ENCODE assay signal across 18 cellular contexts in genomic region chrX:153685179-153685536, GRCh38. TPM values are rescaled to one million over a fixed set of nuclear protein-coding genes. Genes with fewer than 3 reads are reported as not detected.
DNase-seq lines count a peak whose midpoint lies in the region; TF ChIP-seq lines count a peak whose summit lies in the region.
"Had no signal": no experiment of that assay in that cellular context is flagged by ENCODE, and none has a peak within 500 bp of the region (broad histone marks: within the 10 kb centered on the region; RNA-seq: fewer than 3 reads in every experiment).

No MANE protein-coding gene starts in this region.

- H3K9me3 ChIP-seq in HUES64 (ENCODE audit: insufficient read depth, low read depth, low read length) (no peaks in the 10 kb centered on the region), hepatocyte (ENCODE audit: low read depth) (no peaks in the 10 kb centered on the region), osteoblast (ENCODE audit: low read depth, low read length) (no peaks in the 10 kb centered on the region)
- H3K9me3 ChIP-seq: thoracic aorta had no signal

- H3K9me2 ChIP-seq in hepatocyte (replicated peaks; ENCODE audit: insufficient read depth), result no peaks in the 10 kb centered on the region

- peak overlapping the region; percentile 60 for H3K9ac ChIP-seq in HUES64 (ENCODE audit: low read depth, low read length)

- H3K4me3 ChIP-seq in HUES64 (ENCODE audit: low read length), result peak overlapping the region; percentile 36
- H3K4me3 ChIP-seq in hepatocyte, result no peak overlapping the region
- H3K4me3 ChIP-seq in osteoblast (ENCODE audit: insufficient read depth, low read length), result no peak overlapping the region
- H3K4me3 ChIP-seq: thoracic aorta had no signal

- H3K4me2 ChIP-seq in hepatocyte, result peak overlapping the region; percentile 56
- no peak overlapping the region for H3K4me2 ChIP-seq in osteoblast (ENCODE audit: insufficient read depth, low read length)

- H2AFZ ChIP-seq in hepatocyte (no peak overlapping the region), osteoblast (ENCODE audit: low read length) (no peak overlapping the region)

- H3K79me2 ChIP-seq in hepatocyte (no peaks in the 10 kb centered on the region), osteoblast (ENCODE audit: insufficient read depth, low read length) (peaks cover 3% of the 10 kb centered on the region)

- H3K4me1 ChIP-seq in HUES64 (ENCODE audit: insufficient read depth, low read length), result peaks cover 22% of the 10 kb centered on the region; the same call in 1 of the 2 replicates
- peaks cover 10% of the 10 kb centered on the region for H3K4me1 ChIP-seq in hepatocyte (ENCODE audit: insufficient read depth)
- no peaks in the 10 kb centered on the region for H3K4me1 ChIP-seq in osteoblast (ENCODE audit: insufficient read depth, low read length)

- H3K27me3 ChIP-seq in HUES64 (ENCODE audit: insufficient read depth, low read length) (no peaks in the 10 kb centered on the region), hepatocyte (no peaks in the 10 kb centered on the region), osteoblast (ENCODE audit: insufficient read depth, low read length) (no peaks in the 10 kb centered on the region)
- H3K27me3 ChIP-seq: foreskin keratinocyte had no signal

- 11% methylated on average over 20 of the region's 20 CpGs for WGBS in HUES64
- WGBS in hepatocyte (ENCODE audit: low lambda C conversion rate, missing lambda C conversion rate), result 63% methylated on average over 20 of the region's 20 CpGs

- H4K20me1 ChIP-seq in hepatocyte (ENCODE audit: insufficient read depth, poor library complexity, severe bottlenecking) (peaks cover 2% of the 10 kb centered on the region), osteoblast (ENCODE audit: insufficient read depth, low read length) (peaks cover 7% of the 10 kb centered on the region)

- no peak for DNase-seq in hepatocyte (ENCODE audit: low spot score)
- DNase-seq in osteoblast (ENCODE audit: insufficient read length, low spot score, missing footprints), result peak; percentile 76
- DNase-seq in occipital lobe (lab: John Stamatoyannopoulos, UW), result no peak
- DNase-seq in ureter (ENCODE audit: low spot score), result no peak
- DNase-seq: activated CD4-positive, alpha-beta T cell treated with anti-CD3 and anti-CD28 coated beads, Interleukin-2, amount 50 U/mL, for 4 hours; activated naive CD4-positive, alpha-beta T cell treated with anti-CD3 and anti-CD28 coated beads, Interleukin-2, amount 10 ng/mL, durations not matched to agents 7 days and 5 days; activated T-cell treated with anti-CD3 and anti-CD28 coated beads for 4 hours; COR-L47; cortex of kidney; foreskin keratinocyte; Karpas-422; NCI-H2171; SW 1271 had no signal

- H3K36me3 ChIP-seq in HUES64 (ENCODE audit: insufficient read depth, low read length), result peaks cover 2% of the 10 kb centered on the region; the same call in 1 of the 2 replicates
- no peaks in the 10 kb centered on the region for H3K36me3 ChIP-seq in hepatocyte (replicated peaks; ENCODE audit: insufficient read depth, low read depth)
- H3K36me3 ChIP-seq in osteoblast (ENCODE audit: insufficient read depth, low read length), result no peaks in the 10 kb centered on the region
- H3K36me3 ChIP-seq: thoracic aorta had no signal

- H3K27ac ChIP-seq in HUES64 (ENCODE audit: low read depth, low read length), result peak overlapping the region; percentile 92
- H3K27ac ChIP-seq in hepatocyte, result peak overlapping the region; percentile 76
- no peak overlapping the region for H3K27ac ChIP-seq in osteoblast (ENCODE audit: low read depth, low read length)
- H3K27ac ChIP-seq: foreskin keratinocyte, thoracic aorta had no signal

- TF ChIP-seq CTCF in hepatocyte (IDR thresholded peaks at IDR 0.05; ENCODE audit: poor library complexity) (no peak), osteoblast (IDR thresholded peaks at IDR 0.05; ENCODE audit: extremely low read depth, low read depth, low read length) (no peak)

RNA-seq across cellular contexts. Expression of gene SLC6A8, which starts 2.6 kb away (rescaled TPM):
- polyA plus RNA-seq in HUES64 (2013, experiment 1 of 2), result 76.3 TPM
- polyA plus RNA-seq in HUES64 (2013, experiment 2 of 2), result 77.8 TPM
- total RNA-seq in hepatocyte, result 19.5 and 28.4 TPM in 2 replicates
- 32.5 and 36.7 TPM in 2 replicates for polyA plus RNA-seq in hepatocyte
- total RNA-seq in osteoblast, result 15.3 and 19.5 TPM in 2 replicates
- 11.4 TPM for total RNA-seq in occipital lobe
- total RNA-seq in ureter, result 70.3 TPM

RNA-seq across cellular contexts. Expression of gene PNCK, which starts 11.5 kb away (rescaled TPM):
- 2.7 TPM for polyA plus RNA-seq in HUES64 (2013, experiment 1 of 2)
- polyA plus RNA-seq in HUES64 (2013, experiment 2 of 2), result 3.6 TPM
- 2.2 and 2.8 TPM in 2 replicates for total RNA-seq in hepatocyte
- polyA plus RNA-seq in hepatocyte, result 0.28 and 1.9 TPM in 2 replicates
- total RNA-seq in osteoblast, result 0.29 and 0.36 TPM in 2 replicates
- 27.5 TPM for total RNA-seq in occipital lobe
- total RNA-seq in ureter, result 12.3 TPM
- total RNA-seq: Daoy, foreskin keratinocyte, pulmonary artery endothelial cell had no signal

RNA-seq across cellular contexts. Expression of gene DUSP9, which starts 38.2 kb away (rescaled TPM):
- polyA plus RNA-seq in HUES64 (2013, experiment 1 of 2), result 0.35 TPM
- polyA plus RNA-seq in HUES64 (2013, experiment 2 of 2), result 0.82 TPM
- 86.2 and 87.3 TPM in 2 replicates for total RNA-seq in hepatocyte
- polyA plus RNA-seq in hepatocyte, result 48.2 and 75.5 TPM in 2 replicates
- under 0.01 TPM in 2 replicates for total RNA-seq in osteoblast
- 1.7 TPM for total RNA-seq in occipital lobe
- total RNA-seq in ureter, result 2.7 TPM
- total RNA-seq: myocyte, thoracic aorta had no signal

RNA-seq across cellular contexts. Expression of gene BCAP31, which starts 39.0 kb away (rescaled TPM):
- 109 TPM for polyA plus RNA-seq in HUES64 (2013, experiment 1 of 2)
- polyA plus RNA-seq in HUES64 (2013, experiment 2 of 2), result 110 TPM
- total RNA-seq in hepatocyte (146 and 227 TPM in 2 replicates), osteoblast (114 and 118 TPM in 2 replicates), occipital lobe (60.2 TPM), ureter (315 TPM)
- polyA plus RNA-seq in hepatocyte, result 343 and 351 TPM in 2 replicates

RNA-seq across cellular contexts. Expression of gene ABCD1, which starts 39.5 kb away (rescaled TPM):
- 5.2 TPM for polyA plus RNA-seq in HUES64 (2013, experiment 1 of 2)
- 7.4 TPM for polyA plus RNA-seq in HUES64 (2013, experiment 2 of 2)
- total RNA-seq in hepatocyte, result 8.3 and 10.5 TPM in 2 replicates
- polyA plus RNA-seq in hepatocyte, result 14.2 and 14.8 TPM in 2 replicates
- 14.1 and 16.3 TPM in 2 replicates for total RNA-seq in osteoblast
- total RNA-seq in occipital lobe, result 5.0 TPM
- 15.1 TPM for total RNA-seq in ureter

Comparison
In these comparisons a context has a peak if more than half of its experiments do, and no peak if none do; other contexts are left out.
1. RNA of gene DUSP9, which starts 38.2 kb away (total RNA-seq): 86.2 to 87.3 TPM in hepatocyte; 2.7 TPM in ureter (single experiment), 1.7 TPM in occipital lobe (single experiment) and under 0.01 TPM in osteoblast; every median in the first group is over 10 times any median in the second.